ENCODE assay signal across 8 cellular contexts in the genomic region with DNA sequence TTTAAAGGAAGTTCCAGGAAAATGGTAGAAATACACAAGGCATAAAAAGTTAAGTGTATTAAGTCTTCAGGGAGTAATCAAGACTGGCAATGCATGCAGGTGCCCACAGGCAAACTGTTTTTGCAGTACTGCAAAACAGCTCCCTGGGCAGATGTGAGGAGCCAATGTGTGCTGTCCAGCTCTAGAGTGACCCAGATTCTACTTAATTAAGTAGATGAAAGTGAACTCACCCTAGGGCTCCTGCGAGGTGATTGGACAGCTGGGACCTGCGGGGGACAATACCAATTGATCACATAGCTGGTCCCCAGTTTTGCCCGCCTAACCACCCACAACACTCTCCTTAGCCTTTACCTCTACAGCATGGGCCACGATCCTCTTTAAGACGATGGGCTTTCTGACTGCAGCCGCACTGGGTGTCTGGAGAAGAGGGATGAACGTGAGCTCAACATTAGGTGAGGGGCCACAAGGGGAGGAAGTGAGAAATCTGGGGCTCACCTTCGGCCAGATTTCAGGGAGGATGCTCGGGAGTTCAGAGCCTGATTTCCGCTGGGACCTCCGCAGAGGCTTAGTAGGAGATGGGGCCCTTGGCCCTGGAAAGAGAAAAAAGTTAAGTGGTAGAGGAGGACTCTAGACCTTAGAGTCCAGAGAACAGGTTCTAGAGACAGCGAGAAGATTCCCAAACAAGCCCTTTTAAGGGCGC. TPM values are rescaled to one million over a fixed set of nuclear protein-coding genes. Genes with fewer than 3 reads are reported as not detected.
DNase-seq lines count a peak whose midpoint lies in the region; ATAC-seq and TF ChIP-seq lines count a peak whose summit lies in the region.

No MANE protein-coding gene starts in this region.

- no peaks in the 10 kb centered on the region for H3K9me3 ChIP-seq in DOHH2 (ENCODE audit: control insufficient read depth, insufficient read depth, low read length)
- H3K9me3 ChIP-seq in HAP-1 = no peaks in the 10 kb centered on the region
- H3K9me3 ChIP-seq in right cardiac atrium (ENCODE audit: control insufficient read depth, low read length) = no peaks in the 10 kb centered on the region

- no peaks in the 10 kb centered on the region for H3K9me3 Mint-ChIP-seq in T-cell
- H3K9me3 Mint-ChIP-seq in stimulated activated naive CD8-positive, alpha-beta T cell treated with anti-CD3 and anti-CD28 coated beads, Interleukin-15, amount 100 ng/mL, for 72 hours = no peaks in the 10 kb centered on the region

- TF ChIP-seq CTCF in DOHH2 (IDR thresholded peaks at IDR 0.05; ENCODE audit: low read depth, low read length, poor library complexity, severe bottlenecking) = no peak

- no peaks in the 10 kb centered on the region for H3K27me3 Mint-ChIP-seq in T-cell
- H3K27me3 Mint-ChIP-seq in stimulated activated naive CD8-positive, alpha-beta T cell treated with anti-CD3 and anti-CD28 coated beads, Interleukin-15, amount 100 ng/mL, for 72 hours = no peaks in the 10 kb centered on the region

- peak overlapping the region; percentile 90 for H3K4me3 ChIP-seq in DOHH2 (ENCODE audit: low read length)
- peak overlapping the region; percentile 98 for H3K4me3 ChIP-seq in HAP-1
- H3K4me3 ChIP-seq in right cardiac atrium (ENCODE audit: low read length) = peak overlapping the region; percentile 88

- peak overlapping the region; percentile 88 to 93 (median 89) for H3K4me3 Mint-ChIP-seq in T-cell
- peak overlapping the region; percentile 90 to 99 for H3K4me3 Mint-ChIP-seq in stimulated activated naive CD8-positive, alpha-beta T cell treated with anti-CD3 and anti-CD28 coated beads, Interleukin-15, amount 100 ng/mL, for 72 hours

- H3K79me2 ChIP-seq in DOHH2 (ENCODE audit: control insufficient read depth, low read length) = peaks cover 68% of the 10 kb centered on the region

- peaks cover 28 to 38% (median 35%) of the 10 kb centered on the region in 3 donors for H3K4me1 Mint-ChIP-seq in T-cell
- peaks cover 68% of the 10 kb centered on the region for H3K4me1 Mint-ChIP-seq in stimulated activated naive CD8-positive, alpha-beta T cell treated with anti-CD3 and anti-CD28 coated beads, Interleukin-15, amount 100 ng/mL, for 72 hours

- ATAC-seq in T-cell (replicated peaks in 1 of 4) (no peak), right cardiac atrium (no peak)
- peak; percentile 4 for ATAC-seq in stimulated activated naive CD8-positive, alpha-beta T cell treated with anti-CD3 and anti-CD28 coated beads, Interleukin-15, amount 100 ng/mL, for 72 hours

- no peaks in the 10 kb centered on the region for H4K20me1 ChIP-seq in DOHH2 (ENCODE audit: control insufficient read depth, insufficient read depth, low read depth, low read length)

- H3K36me3 Mint-ChIP-seq in T-cell = peaks cover 6% of the 10 kb centered on the region

- H3F3A ChIP-seq in DOHH2 (ENCODE audit: control insufficient read depth, insufficient read depth) = 0 out of 2 replicates have a peak, but pooled peaks cover 2% of the 10 kb centered on the region

- H3K36me3 ChIP-seq in DOHH2 (ENCODE audit: control insufficient read depth, low read length) = peaks cover 80% of the 10 kb centered on the region
- H3K36me3 ChIP-seq in HAP-1 (replicated peaks) = peaks cover 69% of the 10 kb centered on the region

- no peaks in the 10 kb centered on the region for H3K27me3 ChIP-seq in DOHH2 (ENCODE audit: control insufficient read depth, low read length)
- no peaks in the 10 kb centered on the region for H3K27me3 ChIP-seq in HAP-1 (ENCODE audit: low read depth)
- no peaks in the 10 kb centered on the region for H3K27me3 ChIP-seq in right cardiac atrium (ENCODE audit: control insufficient read depth, insufficient read depth)

- 3% methylated on average over 13 of the region's 13 CpGs for WGBS in right cardiac atrium

- in situ Hi-C loops in HAP-1 (cut with MboI; ENCODE audit: low sequenced_read_pairs) = no loop called here

- POLR2A ChIA-PET in T-cell (lab: Charles Lee) = interaction anchor here in 1 of 2 donors (0.6 kb wide), 1 partner anchor 574 kb away, joined by 3 read pairs; no protein-coding TSS in a partner anchor

- CTCF ChIA-PET in T-cell (lab: Charles Lee) = interaction anchor here (0.6 to 1.6 kb wide), 2 partner anchors 39 to 63 kb away, joined by 6 read pairs; partner anchors contain the start of genes FAU (in 1 of the 2) and MRPL49 (in 1 of the 2)

- peak overlapping the region; percentile 46 to 96 for H3K27ac Mint-ChIP-seq in T-cell
- H3K27ac Mint-ChIP-seq in stimulated activated naive CD8-positive, alpha-beta T cell treated with anti-CD3 and anti-CD28 coated beads, Interleukin-15, amount 100 ng/mL, for 72 hours = peak overlapping the region; percentile 97 to 99

- DNase-seq in HAP-1 (ENCODE audit: low spot score in 2 of 2) (no peak), T-cell (peak in 1 of 34 experiments; percentile 2), right cardiac atrium (peak in 1 of 3 donors; percentile 37), NCI-H82 treated with DMSO at 0.1 percent for 48 hours (lab: John Stamatoyannopoulos, UW; ENCODE audit: unreplicated experiment) (no peak), medulla oblongata (ENCODE audit: extremely low spot score) (no peak)
- no peak for DNase-seq in stimulated activated naive CD8-positive, alpha-beta T cell treated with anti-CD3 and anti-CD28 coated beads, Interleukin-15, amount 100 ng/mL, for 72 hours
- no peak for DNase-seq in stimulated activated CD4-positive, alpha-beta T cell treated with anti-CD3 and anti-CD28 coated beads, Interleukin-2, amount 100 ng/mL, for 48 hours

- H3K27ac ChIP-seq in DOHH2 (ENCODE audit: low read depth, low read length) = peak overlapping the region; percentile 70
- no peak overlapping the region for H3K27ac ChIP-seq in right cardiac atrium (ENCODE audit: low read length)

- H3K4me1 ChIP-seq in DOHH2 (ENCODE audit: control insufficient read depth, low read length) (peaks cover 49% of the 10 kb centered on the region), HAP-1 (peaks cover 6% of the 10 kb centered on the region), right cardiac atrium (ENCODE audit: control insufficient read depth, insufficient read depth, low read length) (peaks cover 2% of the 10 kb centered on the region)

- H3K4me2 ChIP-seq in DOHH2 (ENCODE audit: low read length) = peak overlapping the region; percentile 85

- intact Hi-C loops in right cardiac atrium (cut with DNase I) = loop anchor here in 2 of 4 donors (5.0 to 10.0 kb wide), 2 partner anchors 36 to 68 kb away; partner anchors contain the start of gene ARL2 (in 1 of the 2)

- H3K9me2 ChIP-seq in DOHH2 (replicated peaks; ENCODE audit: control insufficient read depth, low read length) = no peaks in the 10 kb centered on the region

RNA-seq across cellular contexts. Expression of gene CDCA5, which starts 0.6 kb away (rescaled TPM):
- 1 to 10 TPM; 1.2 to 4.2 (median 1.7) TPM for total RNA-seq in T-cell
- total RNA-seq in right cardiac atrium = 1 to 10 TPM in 2 of 4 donors, under 1 TPM in 2; 0.22 to 1.6 (median 1.3) TPM
- 0.50 TPM for polyA plus RNA-seq in right cardiac atrium

RNA-seq across cellular contexts. Expression of gene ZFPL1, which starts 0.7 kb away (rescaled TPM):
- 10 to 100 TPM; 36.5 to 51.8 (median 43.7) TPM for total RNA-seq in T-cell
- total RNA-seq in right cardiac atrium = 10 to 100 TPM; 25.6 to 27.3 (median 26.3) TPM
- 32.6 TPM for polyA plus RNA-seq in right cardiac atrium

RNA-seq across cellular contexts. Expression of gene VPS51, which starts 12.7 kb away (rescaled TPM):
- total RNA-seq in T-cell (100 to 1,000 TPM; 210 to 303 (median 263) TPM), right cardiac atrium (10 to 100 TPM; 68.0 to 80.9 (median 79.1) TPM)
- 67.1 TPM for polyA plus RNA-seq in right cardiac atrium

RNA-seq across cellular contexts. Expression of gene NAALADL1, which starts 24.9 kb away (rescaled TPM):
- total RNA-seq in T-cell (10 to 100 TPM; 10.2 to 30.1 (median 26.1) TPM), right cardiac atrium (1 to 10 TPM; 8.1 to 9.8 (median 8.8) TPM)
- polyA plus RNA-seq in right cardiac atrium = 7.1 TPM

RNA-seq across cellular contexts. Expression of gene TM7SF2, which starts 28.4 kb away (rescaled TPM):
- total RNA-seq in T-cell = 10 to 100 TPM; 23.7 to 34.2 (median 28.6) TPM
- total RNA-seq in right cardiac atrium = 10 to 100 TPM; 45.7 to 91.5 (median 52.3) TPM
- 63.5 TPM for polyA plus RNA-seq in right cardiac atrium
